1 cellular context compared by ENCODE assay signal in genomic region chr13:44449999-44450821, GRCh38.
TF ChIP-seq lines count a peak whose summit lies in the region.

No MANE protein-coding gene starts in this region.

TF ChIP-seq in HepG2, 621 proteins besides CTCF, POLR2A, EP300 and RAD21 (continued from another document and continues in another):
- TF ChIP-seq ZNF800 (CRISPR knock-in tag; IDR thresholded peaks at IDR 0.05) (no peak), SIX1 (CRISPR knock-in tag; IDR thresholded peaks at IDR 0.05; ENCODE audit: borderline replicate concordance) (no peak), FOSL1 (CRISPR knock-in tag; IDR thresholded peaks at IDR 0.05; ENCODE audit: borderline replicate concordance) (no peak), SATB2 (CRISPR knock-in tag; IDR thresholded peaks at IDR 0.05) (no peak), MZF1 (CRISPR knock-in tag; IDR thresholded peaks at IDR 0.05; ENCODE audit: borderline replicate concordance) (no peak), TBL1XR1 (IDR thresholded peaks at IDR 0.05; ENCODE audit: borderline replicate concordance, low read length, partially characterized antibody) (no peak), KLF12 (CRISPR knock-in tag; IDR thresholded peaks at IDR 0.05; ENCODE audit: borderline replicate concordance) (no peak), KAT7 (CRISPR knock-in tag; IDR thresholded peaks at IDR 0.05; ENCODE audit: borderline replicate concordance) (no peak), ZNF496 (CRISPR knock-in tag; IDR thresholded peaks at IDR 0.05; ENCODE audit: insufficient replicate concordance) (no peak), MEF2D (CRISPR knock-in tag; IDR thresholded peaks at IDR 0.05) (no peak), TFDP2 (CRISPR knock-in tag; IDR thresholded peaks at IDR 0.05) (no peak), ZNF597 (CRISPR knock-in tag; IDR thresholded peaks at IDR 0.05) (no peak), DPF2 (CRISPR knock-in tag; IDR thresholded peaks at IDR 0.05; ENCODE audit: borderline replicate concordance, low read depth) (peak; percentile 46; the same call in 1 of the 2 replicates), TIGD3 (CRISPR knock-in tag; IDR thresholded peaks at IDR 0.05; ENCODE audit: borderline replicate concordance) (no peak), SMARCC2 (IDR thresholded peaks at IDR 0.05) (no peak), NCOA2 (CRISPR knock-in tag; IDR thresholded peaks at IDR 0.05) (peak; percentile 46), MAFK (conservative IDR thresholded peaks at IDR 0.05 in 1 of 2, IDR thresholded peaks at IDR 0.05 in 1 of 2; ENCODE audit: low read length in 2 of 2) (no peak), RARA (CRISPR knock-in tag; IDR thresholded peaks at IDR 0.05) (peak; percentile 64), THRA (CRISPR knock-in tag; IDR thresholded peaks at IDR 0.05; ENCODE audit: borderline replicate concordance) (peak; percentile 38; the same call in 1 of the 2 replicates), TP53 (CRISPR knock-in tag; conservative IDR thresholded peaks at IDR 0.05) (no peak), ZBTB42 (CRISPR knock-in tag; IDR thresholded peaks at IDR 0.05) (no peak), ZBTB40 (IDR thresholded peaks at IDR 0.05) (no peak), ZBTB40 (CRISPR knock-in tag; IDR thresholded peaks at IDR 0.05) (no peak), ZBTB49 (CRISPR knock-in tag; IDR thresholded peaks at IDR 0.05; ENCODE audit: borderline replicate concordance) (no peak), HOXA5 (CRISPR knock-in tag; IDR thresholded peaks at IDR 0.05) (no peak), BRCA1 (CRISPR knock-in tag; IDR thresholded peaks at IDR 0.05) (no peak), SUZ12 (IDR thresholded peaks at IDR 0.05; ENCODE audit: low read depth, low read length) (no peak), NONO (IDR thresholded peaks at IDR 0.05) (no peak), NONO (CRISPR knock-in tag; conservative IDR thresholded peaks at IDR 0.05) (no peak), ATM (IDR thresholded peaks at IDR 0.05; ENCODE audit: borderline replicate concordance) (no peak), ZBTB25 (CRISPR knock-in tag; IDR thresholded peaks at IDR 0.05) (no peak), TBP (CRISPR knock-in tag; IDR thresholded peaks at IDR 0.05) (no peak), HNF4A (CRISPR knock-in tag; IDR thresholded peaks at IDR 0.05) (peak; percentile 96), PHF5A (CRISPR knock-in tag; IDR thresholded peaks at IDR 0.05; ENCODE audit: low read depth, unreplicated experiment) (no peak), ZNF607 (CRISPR knock-in tag; IDR thresholded peaks at IDR 0.05; ENCODE audit: borderline replicate concordance) (no peak)
